ENCODE assay signal across 11 cellular contexts in the genomic region with DNA sequence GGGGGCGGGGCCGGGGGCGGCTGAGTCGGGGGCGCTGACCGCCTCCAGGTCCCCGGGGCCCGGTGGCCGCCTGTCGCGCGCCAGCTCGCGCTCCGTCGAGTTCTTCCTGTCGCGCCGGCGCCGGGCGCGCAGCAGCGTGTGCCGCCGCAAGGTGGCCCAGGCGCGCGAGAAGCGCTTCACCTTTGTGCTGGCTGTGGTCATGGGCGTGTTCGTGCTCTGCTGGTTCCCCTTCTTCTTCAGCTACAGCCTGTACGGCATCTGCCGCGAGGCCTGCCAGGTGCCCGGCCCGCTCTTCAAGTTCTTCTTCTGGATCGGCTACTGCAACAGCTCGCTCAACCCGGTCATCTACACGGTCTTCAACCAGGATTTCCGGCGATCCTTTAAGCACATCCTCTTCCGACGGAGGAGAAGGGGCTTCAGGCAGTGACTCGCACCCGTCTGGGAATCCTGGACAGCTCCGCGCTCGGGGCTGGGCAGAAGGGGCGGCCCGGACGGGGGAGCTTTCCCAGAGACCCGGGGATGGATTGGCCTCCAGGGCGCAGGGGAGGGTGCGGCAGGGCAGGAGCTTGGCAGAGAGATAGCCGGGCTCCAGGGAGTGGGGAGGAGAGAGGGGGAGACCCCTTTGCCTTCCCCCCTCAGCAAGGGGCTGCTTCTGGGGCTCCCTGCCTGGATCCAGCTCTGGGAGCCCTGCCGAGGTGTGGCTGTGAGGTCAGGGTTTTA. TPM values are rescaled to one million over a fixed set of nuclear protein-coding genes. Genes with fewer than 3 reads are reported as not detected.
DNase-seq lines count a peak whose midpoint lies in the region; ATAC-seq and TF ChIP-seq lines count a peak whose summit lies in the region.
"Had no signal": no experiment of that assay in that cellular context is flagged by ENCODE, and none has a peak within 500 bp of the region (broad histone marks: within the 10 kb centered on the region; RNA-seq: fewer than 3 reads in every experiment).

No MANE protein-coding gene starts in this region.

- no peaks in the 10 kb centered on the region for H3K9me3 ChIP-seq in iPS-15b (ENCODE audit: control insufficient read depth, insufficient read depth, low read length)
- no peaks in the 10 kb centered on the region for H3K9me3 ChIP-seq in suprapubic skin
- H3K9me3 ChIP-seq: esophagus muscularis mucosa, pancreas had no signal

- H3K36me3 ChIP-seq in iPS-15b (ENCODE audit: control insufficient read depth, insufficient read depth, low read length): no peaks in the 10 kb centered on the region
- no peaks in the 10 kb centered on the region for H3K36me3 ChIP-seq in suprapubic skin
- H3K36me3 ChIP-seq: esophagus muscularis mucosa, pancreas had no signal

- TF ChIP-seq CTCF in suprapubic skin (IDR thresholded peaks at IDR 0.05): peak in 1 of 2 donors; percentile 15

- TF ChIP-seq EP300 in suprapubic skin (IDR thresholded peaks at IDR 0.05): no peak

- POLR2A ChIA-PET in activated CD4-positive, alpha-beta memory T cell treated with anti-CD3 and anti-CD28 coated beads for 36 hours (lab: Charles Lee): no interaction called here

- DNase-seq in activated T-cell treated with anti-CD3 and anti-CD28 coated beads, Interleukin-2, amount 50 U/mL, for 72 hours: peak; percentile 15 to 16
- DNase-seq in activated T-cell treated with anti-CD3 and anti-CD28 coated beads, Interleukin-2, amount 50 U/mL, for 1 hour: no peak
- DNase-seq in activated CD4-positive, alpha-beta memory T cell treated with anti-CD3 and anti-CD28 coated beads for 36 hours: peak; percentile 11
- DNase-seq in suprapubic skin (ENCODE audit: low spot score in 2 of 2) (no peak), cerebellar cortex (ENCODE audit: low spot score) (no peak)
- no peak for DNase-seq in stimulated activated CD4-positive, alpha-beta T cell treated with anti-CD3 and anti-CD28 coated beads, Interleukin-4, amount 100 ng/mL, for 1 hour
- DNase-seq: DMS53 had no signal

- no peak overlapping the region for H3K27ac Mint-ChIP-seq in activated T-cell treated with anti-CD3 and anti-CD28 coated beads, Interleukin-2, amount 50 U/mL, for 72 hours
- H3K27ac Mint-ChIP-seq in activated CD4-positive, alpha-beta memory T cell treated with anti-CD3 and anti-CD28 coated beads for 36 hours: peak overlapping the region; percentile 52

- CTCF ChIA-PET in activated CD4-positive, alpha-beta memory T cell treated with anti-CD3 and anti-CD28 coated beads for 36 hours (lab: Charles Lee): interaction anchor here (2.3 kb wide), 1 partner anchor 113 kb away, joined by 9 read pairs; no protein-coding TSS in a partner anchor

- no peak overlapping the region for H3K27ac ChIP-seq in suprapubic skin
- H3K27ac ChIP-seq: esophagus muscularis mucosa, pancreas had no signal

- H3K4me3 ChIP-seq in iPS-15b (ENCODE audit: low read depth, low read length): peak overlapping the region; percentile 18
- peak overlapping the region; percentile 5 for H3K4me3 ChIP-seq in suprapubic skin

- H3K4me3 Mint-ChIP-seq in activated T-cell treated with anti-CD3 and anti-CD28 coated beads, Interleukin-2, amount 50 U/mL, for 72 hours: peak overlapping the region; percentile 73 to 79
- no peak overlapping the region for H3K4me3 Mint-ChIP-seq in activated CD4-positive, alpha-beta memory T cell treated with anti-CD3 and anti-CD28 coated beads for 36 hours

- H3K27me3 Mint-ChIP-seq in activated T-cell treated with anti-CD3 and anti-CD28 coated beads, Interleukin-2, amount 50 U/mL, for 72 hours (ENCODE audit: low read depth): peaks cover 17% of the 10 kb centered on the region
- peaks cover 17% of the 10 kb centered on the region for H3K27me3 Mint-ChIP-seq in activated CD4-positive, alpha-beta memory T cell treated with anti-CD3 and anti-CD28 coated beads for 36 hours

- H3K36me3 Mint-ChIP-seq in activated T-cell treated with anti-CD3 and anti-CD28 coated beads, Interleukin-2, amount 50 U/mL, for 72 hours (ENCODE audit: insufficient read depth in 2 of 2): peaks cover 0 to 1% of the 10 kb centered on the region in 2 donors
- no peaks in the 10 kb centered on the region for H3K36me3 Mint-ChIP-seq in activated CD4-positive, alpha-beta memory T cell treated with anti-CD3 and anti-CD28 coated beads for 36 hours

- WGBS in suprapubic skin: 0% methylated on average over 10 of the region's 58 CpGs

- intact Hi-C loops in activated CD4-positive, alpha-beta memory T cell treated with anti-CD3 and anti-CD28 coated beads for 36 hours (cut with micrococcal nuclease): no loop called here

- ATAC-seq in activated T-cell treated with anti-CD3 and anti-CD28 coated beads, Interleukin-2, amount 50 U/mL, for 72 hours (replicated peaks in 1 of 2): no peak
- ATAC-seq in HG03108 (IDR thresholded peaks at IDR 0.05; ENCODE audit: unreplicated experiment): no peak

- H3K4me1 Mint-ChIP-seq in activated T-cell treated with anti-CD3 and anti-CD28 coated beads, Interleukin-2, amount 50 U/mL, for 72 hours (ENCODE audit: low read depth): peaks cover 5% of the 10 kb centered on the region
- peaks cover 2% of the 10 kb centered on the region for H3K4me1 Mint-ChIP-seq in activated CD4-positive, alpha-beta memory T cell treated with anti-CD3 and anti-CD28 coated beads for 36 hours (ENCODE audit: low read depth)

- no peak overlapping the region for H3K9ac ChIP-seq in iPS-15b (ENCODE audit: low read depth, low read length)

- no peaks in the 10 kb centered on the region for H3K9me3 Mint-ChIP-seq in activated T-cell treated with anti-CD3 and anti-CD28 coated beads, Interleukin-2, amount 50 U/mL, for 72 hours
- no peaks in the 10 kb centered on the region for H3K9me3 Mint-ChIP-seq in activated CD4-positive, alpha-beta memory T cell treated with anti-CD3 and anti-CD28 coated beads for 36 hours

- H3K4me1 ChIP-seq in iPS-15b (ENCODE audit: control insufficient read depth, insufficient read depth, low read length): peaks cover 2% of the 10 kb centered on the region
- H3K4me1 ChIP-seq in suprapubic skin: peaks cover 17% of the 10 kb centered on the region
- H3K4me1 ChIP-seq: pancreas had no signal

- TF ChIP-seq POLR2A in suprapubic skin (IDR thresholded peaks at IDR 0.05): no peak

- H3K27me3 ChIP-seq in iPS-15b (ENCODE audit: control insufficient read depth, insufficient read depth, low read length) (peaks cover 18% of the 10 kb centered on the region), suprapubic skin (peaks cover 84% of the 10 kb centered on the region)

RNA-seq across cellular contexts. Expression of a gene that starts 1.5 kb away (rescaled TPM):
- not detected for total RNA-seq in activated T-cell treated with anti-CD3 and anti-CD28 coated beads, Interleukin-2, amount 50 U/mL, for 72 hours
- not detected for total RNA-seq in activated CD4-positive, alpha-beta memory T cell treated with anti-CD3 and anti-CD28 coated beads for 36 hours
- total RNA-seq in suprapubic skin: 1 to 10 TPM; 2.6 to 5.3 (median 4.0) TPM

Comparison
In these comparisons a context has a peak if more than half of its experiments do, and no peak if none do; other contexts are left out.
1. DNase-seq: peak in activated T-cell treated with anti-CD3 and anti-CD28 coated beads, Interleukin-2, amount 50 U/mL, for 72 hours (2 of 2) and activated CD4-positive, alpha-beta memory T cell treated with anti-CD3 and anti-CD28 coated beads for 36 hours (single experiment); none in activated T-cell treated with anti-CD3 and anti-CD28 coated beads, Interleukin-2, amount 50 U/mL, for 1 hour (single experiment), suprapubic skin (0 of 2), stimulated activated CD4-positive, alpha-beta T cell treated with anti-CD3 and anti-CD28 coated beads, Interleukin-4, amount 100 ng/mL, for 1 hour (single experiment) and cerebellar cortex (single experiment).